In genomic region chr14:103646189-103646588, GRCh38 we compare ENCODE assay signal across 24 cellular contexts. TPM values are rescaled to one million over a fixed set of nuclear protein-coding genes. Genes with fewer than 3 reads are reported as not detected.
A peak's percentile ranks its signal among the peaks of the same experiment; 100 is the strongest.
DNase-seq lines count a peak whose midpoint lies in the region; ATAC-seq and TF ChIP-seq lines count a peak whose summit lies in the region.
"Had no signal": no experiment of that assay in that cellular context is flagged by ENCODE, and none has a peak within 500 bp of the region (broad histone marks: within the 10 kb centered on the region; RNA-seq: fewer than 3 reads in every experiment).

No MANE protein-coding gene starts in this region.

- H2AK5ac ChIP-seq in trophoblast cell (ENCODE audit: low read length), result no peak overlapping the region

- no peak overlapping the region for H2AFZ ChIP-seq in trophoblast cell (ENCODE audit: insufficient read depth, low read length, poor library complexity)
- H2AFZ ChIP-seq: GM23248 had no signal

- H3K27me3 Mint-ChIP-seq in central memory CD8-positive, alpha-beta T cell, result no peaks in the 10 kb centered on the region
- no peaks in the 10 kb centered on the region for H3K27me3 Mint-ChIP-seq in progenitor cell of endocrine pancreas
- H3K27me3 Mint-ChIP-seq: CD4-positive, alpha-beta T cell; CD8-positive, alpha-beta memory T cell had no signal

- no peak overlapping the region for H4K12ac ChIP-seq in trophoblast cell (ENCODE audit: low read depth, low read length)

- no peaks in the 10 kb centered on the region for H3K79me1 ChIP-seq in trophoblast cell (ENCODE audit: low read length)

- H3K9me3 ChIP-seq in right atrium auricular region (no peaks in the 10 kb centered on the region), trophoblast cell (ENCODE audit: insufficient read depth, low read depth, low read length) (no peaks in the 10 kb centered on the region), tibial artery (no peaks in the 10 kb centered on the region), SJCRH30 (replicated peaks) (no peaks in the 10 kb centered on the region)
- H3K9me3 ChIP-seq: A549, BE2C had no signal

- peaks cover 4% of the 10 kb centered on the region for H3K36me3 ChIP-seq in right atrium auricular region
- peaks cover 4 to 8% of the 10 kb centered on the region in 2 experiments for H3K36me3 ChIP-seq in trophoblast cell (ENCODE audit: control insufficient read depth in 1 of 2, insufficient read depth in 2 of 2, low read length in 2 of 2)
- peaks cover 0 to 6% (median 0%) of the 10 kb centered on the region in 3 donors for H3K36me3 ChIP-seq in tibial artery
- H3K36me3 ChIP-seq in SJCRH30, result peaks cover 6% of the 10 kb centered on the region; the same call in 1 of the 2 replicates
- H3K36me3 ChIP-seq: BE2C had no signal

- no peak overlapping the region for H2BK5ac ChIP-seq in trophoblast cell (ENCODE audit: low read depth, low read length, poor library complexity)

- no peak overlapping the region for H3K23ac ChIP-seq in trophoblast cell (ENCODE audit: low read length)

- DNase-seq in Right ventricle myocardium superior (no peak), right atrium auricular region (ENCODE audit: low spot score) (no peak), trophoblast cell (no peak), progenitor cell of endocrine pancreas (ENCODE audit: low spot score, unreplicated experiment) (no peak), tibial artery (no peak), SJCRH30 (no peak)
- no peak for DNase-seq in central memory CD8-positive, alpha-beta T cell (ENCODE audit: low spot score in 2 of 2)
- DNase-seq: 8988T; ACHN; AML-193; BE2C; CD4-positive, alpha-beta T cell; CD8-positive, alpha-beta memory T cell; DMS 273 treated with DMSO at 0.1 percent for 48 hours; DMS79; EL; GDM1; GM23248; H7; HCEC 1CT had no signal

- TF ChIP-seq CTCF in right atrium auricular region (IDR thresholded peaks at IDR 0.05) (no peak), progenitor cell of endocrine pancreas (IDR thresholded peaks at IDR 0.05; ENCODE audit: unreplicated experiment) (no peak), tibial artery (IDR thresholded peaks at IDR 0.05) (no peak)

- no peak overlapping the region for H2BK12ac ChIP-seq in trophoblast cell (ENCODE audit: low read length)

- H3K27ac Mint-ChIP-seq in central memory CD8-positive, alpha-beta T cell (ENCODE audit: low read depth), result peak overlapping the region; percentile 41
- no peak overlapping the region for H3K27ac Mint-ChIP-seq in progenitor cell of endocrine pancreas
- H3K27ac Mint-ChIP-seq: CD4-positive, alpha-beta T cell had no signal

- no peak overlapping the region for H4K91ac ChIP-seq in trophoblast cell (ENCODE audit: low read depth, low read length)

- H3K27me3 ChIP-seq in right atrium auricular region (no peaks in the 10 kb centered on the region), trophoblast cell (ENCODE audit: insufficient read depth, low read length) (no peaks in the 10 kb centered on the region), tibial artery (no peaks in the 10 kb centered on the region), SJCRH30 (no peaks in the 10 kb centered on the region)
- H3K27me3 ChIP-seq: BE2C; BLaER1 treated with 17β-estradiol and CSF1 and Interleukin-3, amounts not matched to agents 10 nM and 100 nM had no signal

- H3K14ac ChIP-seq in trophoblast cell (ENCODE audit: low read length), result no peak overlapping the region

- no peak overlapping the region for H3K4me2 ChIP-seq in trophoblast cell (ENCODE audit: low read length)
- H3K4me2 ChIP-seq: A549; BLaER1 treated with 17β-estradiol and CSF1 and Interleukin-3, amounts not matched to agents 10 nM and 100 nM had no signal

- H3K4me3 Mint-ChIP-seq in central memory CD8-positive, alpha-beta T cell, result no peak overlapping the region
- no peak overlapping the region for H3K4me3 Mint-ChIP-seq in progenitor cell of endocrine pancreas (ENCODE audit: low read depth)
- H3K4me3 Mint-ChIP-seq: CD14-positive monocyte; CD4-positive, alpha-beta T cell; CD8-positive, alpha-beta memory T cell had no signal

- H3K9ac ChIP-seq in trophoblast cell (ENCODE audit: low read length), result no peak overlapping the region
- H3K9ac ChIP-seq: BLaER1 treated with 17β-estradiol and CSF1 and Interleukin-3, amounts not matched to agents 10 nM and 100 nM; GM23248 had no signal

- H4K8ac ChIP-seq in trophoblast cell (ENCODE audit: low read depth, low read length), result no peak overlapping the region

- intact Hi-C loops in Right ventricle myocardium superior (cut with DNase I) (no loop called here), tibial artery (cut with DNase I; ENCODE audit: low total_unique reads) (no loop called here)

- H3K4ac ChIP-seq in trophoblast cell (ENCODE audit: low read depth, low read length), result peak overlapping the region; percentile 91

- peak; percentile 50 for ATAC-seq in Right ventricle myocardium superior (ENCODE audit: poor library complexity)
- ATAC-seq in central memory CD8-positive, alpha-beta T cell (replicated peaks; ENCODE audit: extremely low read depth, poor library complexity, severe bottlenecking), result no peak
- ATAC-seq: A549, GM12878 had no signal

- no peak overlapping the region for H2BK120ac ChIP-seq in trophoblast cell (ENCODE audit: insufficient read depth, low read length, poor library complexity)

- H3K4me3 ChIP-seq in right atrium auricular region (no peak overlapping the region), trophoblast cell (ENCODE audit: low read depth, low read length) (no peak overlapping the region), tibial artery (no peak overlapping the region), SJCRH30 (no peak overlapping the region)
- H3K4me3 ChIP-seq: A549; BLaER1 treated with 17β-estradiol and CSF1 and Interleukin-3, amounts not matched to agents 10 nM and 100 nM; GM12878; GM23248 had no signal

- peaks cover 0 to 6% of the 10 kb centered on the region in 2 donors for H3K4me1 ChIP-seq in right atrium auricular region
- no peaks in the 10 kb centered on the region for H3K4me1 ChIP-seq in trophoblast cell (ENCODE audit: control insufficient read depth in 1 of 2, insufficient read depth in 2 of 2, low read length in 2 of 2)
- H3K4me1 ChIP-seq in tibial artery, result peaks cover 0 to 87% (median 23%) of the 10 kb centered on the region in 4 donors
- H3K4me1 ChIP-seq in SJCRH30, result no peaks in the 10 kb centered on the region
- H3K4me1 ChIP-seq: BE2C had no signal

- H3K18ac ChIP-seq in trophoblast cell (ENCODE audit: low read length), result no peak overlapping the region

- no peaks in the 10 kb centered on the region for H3K9me3 Mint-ChIP-seq in central memory CD8-positive, alpha-beta T cell
- no peaks in the 10 kb centered on the region for H3K9me3 Mint-ChIP-seq in progenitor cell of endocrine pancreas (ENCODE audit: low read depth)
- H3K9me3 Mint-ChIP-seq: CD14-positive monocyte; CD4-positive, alpha-beta T cell; CD8-positive, alpha-beta memory T cell had no signal

- H3K27ac ChIP-seq in right atrium auricular region, result no peak overlapping the region
- H3K27ac ChIP-seq in trophoblast cell (ENCODE audit: low read depth, low read length), result no peak overlapping the region
- no peak overlapping the region for H3K27ac ChIP-seq in tibial artery
- no peak overlapping the region for H3K27ac ChIP-seq in SJCRH30
- H3K27ac ChIP-seq: A549, GM23248 had no signal

- WGBS in trophoblast cell (ENCODE audit: extremely low coverage, insufficient coverage, insufficient read length), result no CpG with 5 or more reads among the region's 3 CpGs

- H3K4me1 Mint-ChIP-seq in central memory CD8-positive, alpha-beta T cell, result peaks cover 25% of the 10 kb centered on the region
- no peaks in the 10 kb centered on the region for H3K4me1 Mint-ChIP-seq in progenitor cell of endocrine pancreas (ENCODE audit: low read depth)

- peaks cover 16% of the 10 kb centered on the region for H3K79me2 ChIP-seq in trophoblast cell (ENCODE audit: control insufficient read depth, insufficient read depth, low read length, poor library complexity)

- peaks cover 6% of the 10 kb centered on the region for H3K36me3 Mint-ChIP-seq in central memory CD8-positive, alpha-beta T cell (ENCODE audit: insufficient read depth)
- H3K36me3 Mint-ChIP-seq in progenitor cell of endocrine pancreas (ENCODE audit: insufficient read depth), result peaks cover 1% of the 10 kb centered on the region

RNA-seq across cellular contexts. Expression of gene KLC1, which starts 17.2 kb away (rescaled TPM):
- total RNA-seq in Right ventricle myocardium superior, result 152 TPM
- total RNA-seq in right atrium auricular region, result 100 to 1,000 TPM; 185 to 201 TPM
- 105 TPM in 2 replicates for polyA plus RNA-seq in trophoblast cell (2013)
- 178 and 180 TPM in 2 replicates for total RNA-seq in progenitor cell of endocrine pancreas
- 156 and 175 TPM in 2 replicates for total RNA-seq in SJCRH30 (2014; rRNA removed; shearing (Covaris generic))
